In the genomic region with DNA sequence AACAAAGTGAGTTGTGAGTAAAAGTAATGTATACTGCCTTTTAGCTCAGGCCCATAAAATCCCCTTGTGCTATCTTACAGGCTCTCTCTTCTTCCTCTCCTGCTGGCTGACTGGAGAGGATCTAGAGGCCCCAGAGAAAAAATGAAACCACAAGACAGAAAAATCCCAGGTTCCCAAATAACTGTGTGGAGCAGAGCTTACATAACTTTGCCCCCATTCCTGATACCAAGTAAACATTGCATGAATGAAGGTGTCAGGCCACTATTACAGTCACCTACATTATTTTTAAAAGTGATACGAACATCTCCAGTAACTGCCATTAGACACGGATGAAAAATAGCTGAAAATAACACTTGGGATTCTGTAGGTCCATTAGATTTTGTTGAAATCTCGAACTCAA, we compare ENCODE assay signal across 7 cellular contexts.
"Had no signal": no experiment of that assay in that cellular context is flagged by ENCODE, and none has a peak within 500 bp of the region (broad histone marks: within the 10 kb centered on the region; RNA-seq: fewer than 3 reads in every experiment).

No MANE protein-coding gene starts in this region.

- H3K27ac ChIP-seq: GM23248 had no signal

- FAIRE-seq: H1, H54, K562 had no signal

- H3K4me3 ChIP-seq: GM23248, K562 had no signal

- H2AFZ ChIP-seq: GM23248 had no signal

- H3K27ac Mint-ChIP-seq: H9 had no signal

- ATAC-seq: K562 had no signal

- DNase-seq: GM23248, H9, HCEC 1CT, IMR-90 had no signal

- H3K4me3 Mint-ChIP-seq: H9 had no signal
